Comparison of ENCODE assay signal across 9 cellular contexts in the genomic region with DNA sequence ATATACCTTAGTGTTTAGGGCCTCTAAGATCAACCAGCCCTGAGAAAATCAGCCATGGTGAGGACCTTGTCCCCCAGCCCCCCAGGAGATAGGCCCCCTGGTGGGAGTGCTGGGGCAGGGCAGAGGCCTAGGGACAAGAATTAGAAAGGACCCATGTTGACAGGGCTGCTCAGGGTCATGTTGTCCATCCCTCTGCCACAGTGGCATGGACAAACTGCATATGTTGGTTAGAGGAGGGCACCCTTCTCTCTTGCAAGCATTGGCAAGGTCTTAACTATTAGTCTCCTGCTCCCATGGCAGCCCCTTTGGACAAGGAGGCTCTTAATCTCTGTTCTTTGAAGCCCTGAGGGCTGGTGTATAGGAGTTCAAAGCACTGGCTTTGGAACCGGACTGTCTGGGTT. TPM values are rescaled to one million over a fixed set of nuclear protein-coding genes. Genes with fewer than 3 reads are reported as not detected.
DNase-seq lines count a peak whose midpoint lies in the region; ATAC-seq and TF ChIP-seq lines count a peak whose summit lies in the region.
"Had no signal": no experiment of that assay in that cellular context is flagged by ENCODE, and none has a peak within 500 bp of the region (broad histone marks: within the 10 kb centered on the region; RNA-seq: fewer than 3 reads in every experiment).

No MANE protein-coding gene starts in this region.

- H3K4me3 ChIP-seq in BLaER1 (peak overlapping the region; percentile 91), HCT116 (replicated peaks in 1 of 2; ENCODE audit: low read depth in 1 of 2, low read length in 2 of 2) (no peak overlapping the region), mucosa of descending colon (no peak overlapping the region), suprapubic skin (no peak overlapping the region)

- peak in 2 of 3 experiments; percentile 40 to 49; a peak in 4 of 6 replicates for TF ChIP-seq CTCF in HCT116 (IDR thresholded peaks at IDR 0.05 in 2 of 3, conservative IDR thresholded peaks at IDR 0.05 in 1 of 3; ENCODE audit: borderline replicate concordance in 1 of 3, insufficient read depth in 1 of 3, low read depth in 2 of 3, low read length in 2 of 3)
- no peak for TF ChIP-seq CTCF in mucosa of descending colon (IDR thresholded peaks at IDR 0.05)
- no peak for TF ChIP-seq CTCF in suprapubic skin (IDR thresholded peaks at IDR 0.05)

- H3K27ac ChIP-seq in BLaER1: peak overlapping the region; percentile 91
- H3K27ac ChIP-seq in HCT116 (ENCODE audit: low read depth, low read length): no peak overlapping the region
- H3K27ac ChIP-seq in suprapubic skin: no peak overlapping the region

- POLR2A ChIA-PET in HCT116 (lab: Charles Lee): interaction anchor here (7.7 kb wide), 1 partner anchor 12 kb away, joined by 269 read pairs; no protein-coding TSS in a partner anchor

- peak overlapping the region; percentile 91 for H3K4me2 ChIP-seq in BLaER1
- no peak overlapping the region for H3K4me2 ChIP-seq in HCT116 (ENCODE audit: low read length)

- H3K36me3 ChIP-seq in BLaER1 (peaks cover 17% of the 10 kb centered on the region), HCT116 (ENCODE audit: control insufficient read depth in 1 of 2, insufficient read depth in 2 of 2, low read length in 2 of 2) (no peaks in the 10 kb centered on the region), mucosa of descending colon (ENCODE audit: low read depth) (no peaks in the 10 kb centered on the region), suprapubic skin (peaks cover 5% of the 10 kb centered on the region)

- ATAC-seq in HCT116 (no peak), mucosa of descending colon (no peak), HG02981 (IDR thresholded peaks at IDR 0.05; ENCODE audit: unreplicated experiment) (no peak), HG03521 (IDR thresholded peaks at IDR 0.05; ENCODE audit: unreplicated experiment) (no peak)

- H3K9ac ChIP-seq in BLaER1 (peak overlapping the region; percentile 93), HCT116 (ENCODE audit: low read length) (no peak overlapping the region)

- intact Hi-C loops in HCT116 (cut with micrococcal nuclease) (no loop called here), mucosa of descending colon (cut with DNase I, micrococcal nuclease) (no loop called here)
- intact Hi-C loops in activated T-helper 1 cell treated with anti-CD3 and anti-CD28 coated beads, Interleukin-12 subunit alpha, Interleukin-12 subunit beta, Interleukin-2, Interleukin-4 antibody, amounts not matched to agents 30 ng/mL and 10 ng/mL and 1 ng/mL, durations not matched to agents 14 hours and 24 hours and 36 hours (cut with micrococcal nuclease): loop anchor here (5.0 kb wide), 3 partner anchors 163 to 987 kb away; partner anchors contain the start of genes CD4, CHD4 and SLC2A3

- 86% methylated on average over 1 of the region's 1 CpG for WGBS in suprapubic skin

- H2AFZ ChIP-seq in HCT116 (ENCODE audit: low read depth, low read length, poor library complexity, severe bottlenecking): no peak overlapping the region

- no peaks in the 10 kb centered on the region for H3K27me3 Mint-ChIP-seq in activated T-helper 1 cell treated with anti-CD3 and anti-CD28 coated beads, Interleukin-12 subunit alpha, Interleukin-12 subunit beta, Interleukin-2, Interleukin-4 antibody, amounts not matched to agents 30 ng/mL and 10 ng/mL and 1 ng/mL, durations not matched to agents 14 hours and 24 hours and 36 hours (ENCODE audit: insufficient read depth)

- peaks cover 9% of the 10 kb centered on the region; the same call in 1 of the 2 replicates for H3K79me2 ChIP-seq in HCT116 (ENCODE audit: insufficient read depth, low read length)

- H3K27ac Mint-ChIP-seq in activated T-helper 1 cell treated with anti-CD3 and anti-CD28 coated beads, Interleukin-12 subunit alpha, Interleukin-12 subunit beta, Interleukin-2, Interleukin-4 antibody, amounts not matched to agents 30 ng/mL and 10 ng/mL and 1 ng/mL, durations not matched to agents 14 hours and 24 hours and 36 hours: peak overlapping the region; percentile 92

- H3K4me1 ChIP-seq in BLaER1 (peaks cover 85% of the 10 kb centered on the region), HCT116 (ENCODE audit: control insufficient read depth in 1 of 2, insufficient read depth in 2 of 2, low read length in 2 of 2) (peaks cover 17 to 38% of the 10 kb centered on the region in 2 experiments), mucosa of descending colon (ENCODE audit: low read depth) (peaks cover 27% of the 10 kb centered on the region), suprapubic skin (peaks cover 27% of the 10 kb centered on the region)

- peaks cover 37% of the 10 kb centered on the region for H3K36me3 Mint-ChIP-seq in activated T-helper 1 cell treated with anti-CD3 and anti-CD28 coated beads, Interleukin-12 subunit alpha, Interleukin-12 subunit beta, Interleukin-2, Interleukin-4 antibody, amounts not matched to agents 30 ng/mL and 10 ng/mL and 1 ng/mL, durations not matched to agents 14 hours and 24 hours and 36 hours (ENCODE audit: low read depth)

- RAD21 ChIA-PET in HCT116 (lab: Charles Lee; ENCODE audit: low non-redundant PET in 1 of 2, low total read pairs in 2 of 2, uncharacterized antibody in 2 of 2, unreplicated experiment in 2 of 2): no interaction called here

- no peaks in the 10 kb centered on the region for H3K27me3 ChIP-seq in BLaER1
- no peaks in the 10 kb centered on the region for H3K27me3 ChIP-seq in HCT116 (ENCODE audit: insufficient read depth, low read length)
- no peaks in the 10 kb centered on the region for H3K27me3 ChIP-seq in suprapubic skin

- TF ChIP-seq POLR2A in HCT116 (IDR thresholded peaks at IDR 0.05; ENCODE audit: borderline replicate concordance, extremely low read depth, insufficient read depth, insufficient read length) (no peak), suprapubic skin (IDR thresholded peaks at IDR 0.05) (no peak)

- H3K9me2 ChIP-seq in HCT116 (ENCODE audit: insufficient read depth): no peaks in the 10 kb centered on the region

- no peaks in the 10 kb centered on the region for H3K9me3 Mint-ChIP-seq in activated T-helper 1 cell treated with anti-CD3 and anti-CD28 coated beads, Interleukin-12 subunit alpha, Interleukin-12 subunit beta, Interleukin-2, Interleukin-4 antibody, amounts not matched to agents 30 ng/mL and 10 ng/mL and 1 ng/mL, durations not matched to agents 14 hours and 24 hours and 36 hours

- H4K20me1 ChIP-seq in BLaER1: no peaks in the 10 kb centered on the region
- no peaks in the 10 kb centered on the region for H4K20me1 ChIP-seq in HCT116 (ENCODE audit: insufficient read depth)

- DNase-seq in HCT116 (ENCODE audit: low read depth, low spot score): no peak
- DNase-seq in activated T-helper 1 cell treated with anti-CD3 and anti-CD28 coated beads, Interleukin-12 subunit alpha, Interleukin-12 subunit beta, Interleukin-2, Interleukin-4 antibody, amounts not matched to agents 30 ng/mL and 10 ng/mL and 1 ng/mL, durations not matched to agents 14 hours and 24 hours and 36 hours (ENCODE audit: low spot score): no peak
- peak in 2 of 3 donors; percentile 15 to 42 for DNase-seq in mucosa of descending colon
- no peak for DNase-seq in pons (ENCODE audit: low spot score)
- DNase-seq in suprapubic skin (ENCODE audit: low spot score in 2 of 2): no peak

- CTCF ChIA-PET in HCT116 (lab: Charles Lee): interaction anchor here (0.7 kb wide), 1 partner anchor 11 kb away, joined by 4 read pairs; no protein-coding TSS in a partner anchor

- BruUV-seq in HCT116 (replicated peaks; lab: Mats Ljungman, UMichigan): no TSS peak

- no peak for TF ChIP-seq EP300 in suprapubic skin (IDR thresholded peaks at IDR 0.05)

- peak overlapping the region; percentile 98 for H3K4me3 Mint-ChIP-seq in activated T-helper 1 cell treated with anti-CD3 and anti-CD28 coated beads, Interleukin-12 subunit alpha, Interleukin-12 subunit beta, Interleukin-2, Interleukin-4 antibody, amounts not matched to agents 30 ng/mL and 10 ng/mL and 1 ng/mL, durations not matched to agents 14 hours and 24 hours and 36 hours

- H3K9me3 ChIP-seq in BLaER1: no peaks in the 10 kb centered on the region
- no peaks in the 10 kb centered on the region for H3K9me3 ChIP-seq in HCT116 (ENCODE audit: control insufficient read depth in 1 of 2, insufficient read depth in 1 of 2, low read depth in 1 of 2, low read length in 2 of 2)
- H3K9me3 ChIP-seq in mucosa of descending colon: no peaks in the 10 kb centered on the region
- no peaks in the 10 kb centered on the region for H3K9me3 ChIP-seq in suprapubic skin

- peaks cover 80% of the 10 kb centered on the region for H3K4me1 Mint-ChIP-seq in activated T-helper 1 cell treated with anti-CD3 and anti-CD28 coated beads, Interleukin-12 subunit alpha, Interleukin-12 subunit beta, Interleukin-2, Interleukin-4 antibody, amounts not matched to agents 30 ng/mL and 10 ng/mL and 1 ng/mL, durations not matched to agents 14 hours and 24 hours and 36 hours (ENCODE audit: low read depth)

- TF ChIP-seq RAD21 in HCT116 (IDR thresholded peaks at IDR 0.05; ENCODE audit: low read depth): no peak

RNA-seq across cellular contexts. Expression of gene PTPN6, which starts 0.8 kb away (rescaled TPM):
- total RNA-seq in HCT116 (2021; ENCODE audit: unreplicated experiment): 47.7 TPM
- polyA plus RNA-seq in HCT116 (2012): 63.9 and 64.2 TPM in 2 replicates
- 332 and 341 TPM in 2 replicates for total RNA-seq in activated T-helper 1 cell treated with anti-CD3 and anti-CD28 coated beads, Interleukin-12 subunit alpha, Interleukin-12 subunit beta, Interleukin-2, Interleukin-4 antibody, amounts not matched to agents 30 ng/mL and 10 ng/mL and 1 ng/mL, durations not matched to agents 14 hours and 24 hours and 36 hours
- 10 to 100 TPM; 37.4 to 61.7 (median 51.7) TPM for total RNA-seq in mucosa of descending colon
- total RNA-seq in suprapubic skin: 10 to 100 TPM; 18.5 to 59.1 (median 39.4) TPM

RNA-seq across cellular contexts. Expression of gene C12orf57, which starts 6.6 kb away (rescaled TPM):
- total RNA-seq in HCT116 (2021; ENCODE audit: unreplicated experiment) (202 TPM), mucosa of descending colon (100 to 1,000 TPM; 113 to 175 (median 130) TPM), suprapubic skin (100 to 1,000 TPM; 251 to 495 (median 436) TPM)
- polyA plus RNA-seq in HCT116 (2012): 409 and 485 TPM in 2 replicates
- total RNA-seq in activated T-helper 1 cell treated with anti-CD3 and anti-CD28 coated beads, Interleukin-12 subunit alpha, Interleukin-12 subunit beta, Interleukin-2, Interleukin-4 antibody, amounts not matched to agents 30 ng/mL and 10 ng/mL and 1 ng/mL, durations not matched to agents 14 hours and 24 hours and 36 hours: 190 and 197 TPM in 2 replicates

RNA-seq across cellular contexts. Expression of gene RNU7-1, which starts 6.8 kb away (rescaled TPM):
- not detected for total RNA-seq in HCT116 (2021; ENCODE audit: unreplicated experiment)
- polyA plus RNA-seq in HCT116 (2012): not detected in 2 replicates
- not detected in 2 replicates for total RNA-seq in activated T-helper 1 cell treated with anti-CD3 and anti-CD28 coated beads, Interleukin-12 subunit alpha, Interleukin-12 subunit beta, Interleukin-2, Interleukin-4 antibody, amounts not matched to agents 30 ng/mL and 10 ng/mL and 1 ng/mL, durations not matched to agents 14 hours and 24 hours and 36 hours
- not detected for total RNA-seq in mucosa of descending colon
- total RNA-seq in suprapubic skin: not detected
- total RNA-seq: mononuclear cell had no signal

RNA-seq across cellular contexts. Expression of gene PHB2, which starts 20.1 kb away (rescaled TPM):
- 466 TPM for total RNA-seq in HCT116 (2021; ENCODE audit: unreplicated experiment)
- 331 and 372 TPM in 2 replicates for polyA plus RNA-seq in HCT116 (2012)
- total RNA-seq in activated T-helper 1 cell treated with anti-CD3 and anti-CD28 coated beads, Interleukin-12 subunit alpha, Interleukin-12 subunit beta, Interleukin-2, Interleukin-4 antibody, amounts not matched to agents 30 ng/mL and 10 ng/mL and 1 ng/mL, durations not matched to agents 14 hours and 24 hours and 36 hours: 456 and 469 TPM in 2 replicates
- total RNA-seq in mucosa of descending colon: 100 to 1,000 TPM; 204 to 266 (median 209) TPM
- total RNA-seq in suprapubic skin: 100 to 1,000 TPM; 161 to 232 (median 207) TPM

RNA-seq across cellular contexts. Expression of gene EMG1, which starts 20.3 kb away (rescaled TPM):
- total RNA-seq in HCT116 (2021; ENCODE audit: unreplicated experiment): 111 TPM
- 80.4 and 92.7 TPM in 2 replicates for polyA plus RNA-seq in HCT116 (2012)
- 132 and 134 TPM in 2 replicates for total RNA-seq in activated T-helper 1 cell treated with anti-CD3 and anti-CD28 coated beads, Interleukin-12 subunit alpha, Interleukin-12 subunit beta, Interleukin-2, Interleukin-4 antibody, amounts not matched to agents 30 ng/mL and 10 ng/mL and 1 ng/mL, durations not matched to agents 14 hours and 24 hours and 36 hours
- total RNA-seq in mucosa of descending colon: 10 to 100 TPM; 29.6 to 33.7 (median 33.4) TPM
- 10 to 100 TPM; 12.3 to 27.0 (median 22.1) TPM for total RNA-seq in suprapubic skin

Comparison
In these comparisons a context has a peak if more than half of its experiments do, and no peak if none do; other contexts are left out.
1. DNase-seq: peak in mucosa of descending colon (2 of 3); none in HCT116 (single experiment), activated T-helper 1 cell treated with anti-CD3 and anti-CD28 coated beads, Interleukin-12 subunit alpha, Interleukin-12 subunit beta, Interleukin-2, Interleukin-4 antibody, amounts not matched to agents 30 ng/mL and 10 ng/mL and 1 ng/mL, durations not matched to agents 14 hours and 24 hours and 36 hours (single experiment), pons (single experiment) and suprapubic skin (0 of 2).
2. CTCF ChIP-seq: peak in HCT116 (2 of 3); none in mucosa of descending colon (single experiment) and suprapubic skin (0 of 2).